In the genomic region with DNA sequence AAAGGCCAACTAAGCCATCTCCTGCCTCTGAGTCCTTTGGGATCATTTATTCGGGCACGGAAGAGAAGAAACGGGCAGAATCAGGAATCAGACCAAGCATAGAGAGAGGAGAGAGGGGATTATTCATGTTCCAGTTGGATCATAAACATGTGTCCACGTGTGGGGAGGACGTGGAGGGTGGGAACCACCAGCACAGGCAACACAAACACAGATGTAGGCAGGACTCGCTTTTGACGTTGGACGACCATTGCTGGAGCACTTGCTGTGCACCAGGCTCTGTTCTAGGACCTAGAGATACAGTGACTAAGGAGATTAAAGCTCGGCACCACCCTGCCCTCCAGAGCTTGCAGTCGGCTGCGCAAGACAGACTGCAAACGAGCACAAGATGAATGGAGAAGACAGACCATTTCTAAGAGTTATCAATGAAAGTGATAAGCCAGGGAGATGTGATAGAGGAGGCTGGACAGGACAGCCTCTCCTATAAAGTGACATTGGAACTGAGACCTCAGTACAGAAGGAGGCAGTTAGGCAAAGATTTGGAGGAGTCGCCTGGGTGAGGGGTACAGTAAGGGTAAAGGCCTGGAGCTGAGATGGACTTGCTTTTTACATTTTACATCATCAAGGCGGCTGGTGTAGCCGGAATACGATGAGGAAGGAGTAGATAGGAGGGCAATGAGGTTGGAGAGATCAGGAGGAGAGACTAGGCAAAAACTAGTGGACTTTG, we compare ENCODE assay signal across 9 cellular contexts. TPM values are rescaled to one million over a fixed set of nuclear protein-coding genes. Genes with fewer than 3 reads are reported as not detected.
DNase-seq lines count a peak whose midpoint lies in the region; ATAC-seq, FAIRE-seq and TF ChIP-seq lines count a peak whose summit lies in the region.
"Had no signal": no experiment of that assay in that cellular context is flagged by ENCODE, and none has a peak within 500 bp of the region (broad histone marks: within the 10 kb centered on the region; RNA-seq: fewer than 3 reads in every experiment).

No MANE protein-coding gene starts in this region.

- no peak for TF ChIP-seq CTCF in CD4-positive, alpha-beta T cell (IDR thresholded peaks at IDR 0.05)
- TF ChIP-seq CTCF in bronchial epithelial cell (IDR thresholded peaks at IDR 0.05; ENCODE audit: insufficient read depth, low read length, severe bottlenecking) (peak; percentile 9), tibial nerve (IDR thresholded peaks at IDR 0.05) (no peak)

- intact Hi-C loops in CD4-positive, alpha-beta T cell (cut with DNase I, micrococcal nuclease), result loop anchor here (1.0 to 5.0 kb wide), 6 partner anchors 14 to 134 kb away; partner anchors contain the start of genes GPR108 (in 1 of the 2) and TRIP10 (in 1 of the 2)

- H3K36me3 ChIP-seq in KOPT-K1 (ENCODE audit: insufficient read depth, low read length) (no peaks in the 10 kb centered on the region), bronchial epithelial cell (ENCODE audit: control insufficient read depth, insufficient read depth, low read length) (peaks cover 5% of the 10 kb centered on the region), tibial nerve (no peaks in the 10 kb centered on the region)

- H3K4me3 ChIP-seq in bronchial epithelial cell (ENCODE audit: low read depth, low read length) (peak overlapping the region; percentile 74), tibial nerve (peak overlapping the region in 2 of 4 donors; percentile 39 to 43)

- DNase-seq in CD4-positive, alpha-beta T cell, result no peak
- DNase-seq in bronchial epithelial cell (ENCODE audit: low read depth), result peak; percentile 59
- DNase-seq in naive B cell, result no peak
- no peak for DNase-seq in tibial nerve (ENCODE audit: low spot score in 2 of 2)
- no peak for DNase-seq in NCI-H2196 (lab: John Stamatoyannopoulos, UW; ENCODE audit: unreplicated experiment)
- DNase-seq in dedifferentiated amniotic fluid mesenchymal stem cell (ENCODE audit: extremely low spot score), result no peak

- no peak for TF ChIP-seq POLR2A in tibial nerve (IDR thresholded peaks at IDR 0.05)

- H3K27me3 Mint-ChIP-seq in CD4-positive, alpha-beta T cell, result no peaks in the 10 kb centered on the region
- no peaks in the 10 kb centered on the region for H3K27me3 Mint-ChIP-seq in naive B cell

- no peak for TF ChIP-seq EP300 in tibial nerve (IDR thresholded peaks at IDR 0.05)

- WGBS in tibial nerve, 2 donors, result 28% methylated on average over 16 of the region's 16 CpGs

- POLR2A ChIA-PET in CD4-positive, alpha-beta T cell (lab: Charles Lee), result interaction anchor here (0.6 to 3.7 kb wide), 8 partner anchors 10 to 94 kb away, joined by 3 to 32 read pairs (median 6); partner anchors contain the start of genes GPR108 and TRIP10

- H3K4me3 Mint-ChIP-seq in CD4-positive, alpha-beta T cell, result peak overlapping the region; percentile 92
- peak overlapping the region; percentile 84 to 97 (median 90) for H3K4me3 Mint-ChIP-seq in naive B cell

- H3K9me3 ChIP-seq in CD4-positive, alpha-beta T cell (ENCODE audit: control insufficient read depth, low read length), result no peaks in the 10 kb centered on the region
- no peaks in the 10 kb centered on the region for H3K9me3 ChIP-seq in KOPT-K1 (ENCODE audit: insufficient read depth, low read length, poor library complexity, severe bottlenecking)
- H3K9me3 ChIP-seq in tibial nerve, result peaks cover 0 to under 1% (median 0%) of the 10 kb centered on the region in 4 donors

- peak overlapping the region; percentile 93 for H3K27ac ChIP-seq in CD4-positive, alpha-beta T cell (ENCODE audit: low read depth, low read length)
- peak overlapping the region; percentile 35 for H3K27ac ChIP-seq in KOPT-K1 (ENCODE audit: low read depth, low read length, poor library complexity, severe bottlenecking)
- peak overlapping the region in 1 of 4 donors; percentile 73 for H3K27ac ChIP-seq in tibial nerve

- H3K9me3 Mint-ChIP-seq in CD4-positive, alpha-beta T cell, result no peaks in the 10 kb centered on the region
- H3K9me3 Mint-ChIP-seq in naive B cell, result no peaks in the 10 kb centered on the region

- peak overlapping the region; percentile 96 for H3K27ac Mint-ChIP-seq in CD4-positive, alpha-beta T cell
- peak overlapping the region; percentile 92 to 98 (median 98) for H3K27ac Mint-ChIP-seq in naive B cell

- peaks cover 0 to 12% (median 3%) of the 10 kb centered on the region in 4 donors for H3K4me1 ChIP-seq in tibial nerve

- CTCF ChIA-PET in CD4-positive, alpha-beta T cell (lab: Charles Lee), result interaction anchor here (1.3 to 2.0 kb wide), 3 partner anchors 28 to 97 kb away, joined by 3 to 7 read pairs (median 6); no protein-coding TSS in a partner anchor

- FAIRE-seq in bronchial epithelial cell (lab: Jason Lieb, UNC), result no peak
- FAIRE-seq: endothelial cell of umbilical vein had no signal

- peaks cover 36% of the 10 kb centered on the region for H3K4me1 Mint-ChIP-seq in CD4-positive, alpha-beta T cell (ENCODE audit: low read depth)
- peaks cover 30 to 49% (median 31%) of the 10 kb centered on the region in 3 donors for H3K4me1 Mint-ChIP-seq in naive B cell

- H3K27me3 ChIP-seq in CD4-positive, alpha-beta T cell (ENCODE audit: control insufficient read depth, insufficient read depth, low read length), result no peaks in the 10 kb centered on the region
- H3K27me3 ChIP-seq in bronchial epithelial cell (ENCODE audit: control insufficient read depth, insufficient read depth, low read length) (no peaks in the 10 kb centered on the region), tibial nerve (peaks cover 0 to 46% of the 10 kb centered on the region in 2 donors)

- no peak for ATAC-seq in CD4-positive, alpha-beta T cell (ENCODE audit: poor library complexity)
- ATAC-seq in naive B cell (ENCODE audit: low read depth in 2 of 2) (no peak), GM21619 (IDR thresholded peaks at IDR 0.05; ENCODE audit: unreplicated experiment) (no peak)

- H3K36me3 Mint-ChIP-seq in CD4-positive, alpha-beta T cell (ENCODE audit: low read depth), result peaks cover 24% of the 10 kb centered on the region
- no peaks in the 10 kb centered on the region for H3K36me3 Mint-ChIP-seq in naive B cell

RNA-seq across cellular contexts. Expression of gene SH2D3A, which starts 0.7 kb away (rescaled TPM):
- 10 to 100 TPM; 39.2 to 41.3 TPM for total RNA-seq in CD4-positive, alpha-beta T cell
- total RNA-seq in bronchial epithelial cell, result 69.6 and 88.5 TPM in 2 replicates
- polyA plus RNA-seq in naive B cell (ENCODE audit: low read depth in 6 of 6), result 10 to 100 TPM in 5 of 6 donors, 1 to 10 TPM in 1; 7.5 to 39.5 (median 22.3) TPM
- total RNA-seq in tibial nerve, result 1 to 10 TPM in 1 of 4 donors, under 1 TPM in 2, not detected in 1; 0.39 to 4.2 (median 0.44) TPM

RNA-seq across cellular contexts. Expression of gene VAV1, which starts 6.0 kb away (rescaled TPM):
- total RNA-seq in CD4-positive, alpha-beta T cell, result 10 to 100 TPM; 70.0 to 70.1 TPM
- total RNA-seq in bronchial epithelial cell (0.51 and 0.53 TPM in 2 replicates), tibial nerve (10 to 100 TPM in 1 of 4 donors, 1 to 10 TPM in 3; 4.0 to 16.2 (median 5.8) TPM)
- polyA plus RNA-seq in naive B cell (ENCODE audit: low read depth in 6 of 6), result 10 to 100 TPM; 17.9 to 34.0 (median 23.7) TPM
- total RNA-seq: endothelial cell of umbilical vein had no signal
- polyA plus RNA-seq: endothelial cell of umbilical vein had no signal

RNA-seq across cellular contexts. Expression of gene TRIP10, which starts 27.0 kb away (rescaled TPM):
- 1 to 10 TPM; 1.6 to 1.9 TPM for total RNA-seq in CD4-positive, alpha-beta T cell
- total RNA-seq in bronchial epithelial cell (67.7 and 79.5 TPM in 2 replicates), tibial nerve (100 to 1,000 TPM in 3 of 4 donors, 10 to 100 TPM in 1; 96.1 to 148 (median 110) TPM)
- 1 to 10 TPM in 5 of 6 donors, not detected in 1; 2.7 to 5.1 (median 3.2) TPM for polyA plus RNA-seq in naive B cell (ENCODE audit: low read depth in 6 of 6)

RNA-seq across cellular contexts. Expression of gene GPR108, which starts 29.1 kb away (rescaled TPM):
- 10 to 100 TPM; 34.5 to 36.6 TPM for total RNA-seq in CD4-positive, alpha-beta T cell
- total RNA-seq in bronchial epithelial cell (87.7 and 99.0 TPM in 2 replicates), tibial nerve (10 to 100 TPM; 53.4 to 79.2 (median 65.9) TPM)
- polyA plus RNA-seq in naive B cell (ENCODE audit: low read depth in 6 of 6), result 100 to 1,000 TPM in 1 of 6 donors, 10 to 100 TPM in 5; 55.2 to 122 (median 79.5) TPM

RNA-seq across cellular contexts. Expression of gene C3, which starts 46.1 kb away (rescaled TPM):
- total RNA-seq in CD4-positive, alpha-beta T cell, result under 1 TPM in 1 of 2 experiments, not detected in 1; 0.55 TPM
- total RNA-seq in bronchial epithelial cell, result 1.3 and 4.1 TPM in 2 replicates
- polyA plus RNA-seq in naive B cell (ENCODE audit: low read depth in 6 of 6), result not detected
- 1,000 to 10,000 TPM in 1 of 4 donors, 100 to 1,000 TPM in 3; 256 to 1,128 (median 733) TPM for total RNA-seq in tibial nerve
- total RNA-seq: endothelial cell of umbilical vein had no signal

Comparison
In these comparisons a context has a peak if more than half of its experiments do, and no peak if none do; other contexts are left out.
1. RNA of gene SH2D3A, which starts 0.7 kb away (total RNA-seq): 69.6 to 88.5 TPM in bronchial epithelial cell and 39.2 to 41.3 TPM in CD4-positive, alpha-beta T cell; 0.39 to 4.2 TPM in tibial nerve; every median in the first group is over 4 times any median in the second.
2. RNA of gene VAV1, which starts 6.0 kb away (total RNA-seq): 70.0 to 70.1 TPM in CD4-positive, alpha-beta T cell; 4.0 to 16.2 TPM in tibial nerve and 0.51 to 0.53 TPM in bronchial epithelial cell; every median in the first group is over 4 times any median in the second.
3. RNA of gene TRIP10, which starts 27.0 kb away (total RNA-seq): 96.1 to 148 TPM in tibial nerve and 67.7 to 79.5 TPM in bronchial epithelial cell; 1.6 to 1.9 TPM in CD4-positive, alpha-beta T cell; every median in the first group is over 10 times any median in the second.